In genomic region chrX:154378059-154378798, GRCh38 we compare ENCODE assay signal across 8 cellular contexts. TPM values are rescaled to one million over a fixed set of nuclear protein-coding genes. Genes with fewer than 3 reads are reported as not detected.
DNase-seq lines count a peak whose midpoint lies in the region; ATAC-seq and TF ChIP-seq lines count a peak whose summit lies in the region.

No MANE protein-coding gene starts in this region.

- H3K4me1 ChIP-seq in CD4-positive, CD25-positive, alpha-beta regulatory T cell (ENCODE audit: control insufficient read depth, insufficient read depth, low read length, poor library complexity, severe bottlenecking): peaks cover 39% of the 10 kb centered on the region
- H3K4me1 ChIP-seq in HUES6 (ENCODE audit: control insufficient read depth, insufficient read depth, low read length): peaks cover 23% of the 10 kb centered on the region

- no peak overlapping the region for H3K4me3 ChIP-seq in CD4-positive, CD25-positive, alpha-beta regulatory T cell (ENCODE audit: low read depth, low read length)
- peak overlapping the region; percentile 63 for H3K4me3 ChIP-seq in HUES6 (ENCODE audit: low read depth, low read length)

- ATAC-seq in CD4-positive, CD25-positive, alpha-beta regulatory T cell (ENCODE audit: low read depth in 2 of 2): no peak
- ATAC-seq in GM19328 (IDR thresholded peaks at IDR 0.05; ENCODE audit: unreplicated experiment): peak; percentile 4
- peak; percentile 4 for ATAC-seq in esophagus mucosa
- no peak for ATAC-seq in natural killer cell
- no peak for ATAC-seq in GM21528 (IDR thresholded peaks at IDR 0.05; ENCODE audit: low FRiP score, unreplicated experiment)

- H3K4me3 Mint-ChIP-seq in CD4-positive, CD25-positive, alpha-beta regulatory T cell: peak overlapping the region; percentile 68 to 93 (median 85)
- H3K4me3 Mint-ChIP-seq in activated CD4-positive, alpha-beta T cell treated with anti-CD3 and anti-CD28 coated beads, Interleukin-2, amount 10 ng/mL, durations not matched to agents 7 days and 5 days: peak overlapping the region; percentile 79
- H3K4me3 Mint-ChIP-seq in natural killer cell: peak overlapping the region; percentile 88

- H3K27me3 ChIP-seq in CD4-positive, CD25-positive, alpha-beta regulatory T cell (ENCODE audit: control insufficient read depth, insufficient read depth, low read length): no peaks in the 10 kb centered on the region
- no peaks in the 10 kb centered on the region for H3K27me3 ChIP-seq in HUES6 (ENCODE audit: control insufficient read depth, insufficient read depth, low read length)

- peaks cover 4% of the 10 kb centered on the region for H3K36me3 ChIP-seq in CD4-positive, CD25-positive, alpha-beta regulatory T cell (ENCODE audit: control insufficient read depth, insufficient read depth, low read length)
- peaks cover 20% of the 10 kb centered on the region for H3K36me3 ChIP-seq in HUES6 (ENCODE audit: control insufficient read depth, insufficient read depth, low read length)

- POLR2A ChIA-PET in activated CD4-positive, alpha-beta T cell treated with anti-CD3 and anti-CD28 coated beads, Interleukin-2, amount 10 ng/mL, durations not matched to agents 7 days and 5 days (lab: Charles Lee): no interaction called here

- TF ChIP-seq CTCF in natural killer cell (IDR thresholded peaks at IDR 0.05): no peak

- H3K36me3 Mint-ChIP-seq in CD4-positive, CD25-positive, alpha-beta regulatory T cell: no peaks in the 10 kb centered on the region
- peaks cover 9% of the 10 kb centered on the region for H3K36me3 Mint-ChIP-seq in activated CD4-positive, alpha-beta T cell treated with anti-CD3 and anti-CD28 coated beads, Interleukin-2, amount 10 ng/mL, durations not matched to agents 7 days and 5 days (ENCODE audit: low read depth)
- no peaks in the 10 kb centered on the region for H3K36me3 Mint-ChIP-seq in natural killer cell

- CTCF ChIA-PET in activated CD4-positive, alpha-beta T cell treated with anti-CD3 and anti-CD28 coated beads, Interleukin-2, amount 10 ng/mL, durations not matched to agents 7 days and 5 days (lab: Charles Lee): interaction anchor here (0.8 kb wide), 1 partner anchor 405 kb away, joined by 3 read pairs; no protein-coding TSS in a partner anchor

- H3K27me3 Mint-ChIP-seq in CD4-positive, CD25-positive, alpha-beta regulatory T cell: no peaks in the 10 kb centered on the region
- no peaks in the 10 kb centered on the region for H3K27me3 Mint-ChIP-seq in activated CD4-positive, alpha-beta T cell treated with anti-CD3 and anti-CD28 coated beads, Interleukin-2, amount 10 ng/mL, durations not matched to agents 7 days and 5 days
- no peaks in the 10 kb centered on the region for H3K27me3 Mint-ChIP-seq in natural killer cell (ENCODE audit: low read depth in 2 of 2)

- H3K9ac ChIP-seq in HUES6 (ENCODE audit: low read length): peak overlapping the region; percentile 70

- H3K9me3 Mint-ChIP-seq in CD4-positive, CD25-positive, alpha-beta regulatory T cell: peaks cover 0 to 2% (median 0%) of the 10 kb centered on the region in 7 donors
- no peaks in the 10 kb centered on the region for H3K9me3 Mint-ChIP-seq in activated CD4-positive, alpha-beta T cell treated with anti-CD3 and anti-CD28 coated beads, Interleukin-2, amount 10 ng/mL, durations not matched to agents 7 days and 5 days
- no peaks in the 10 kb centered on the region for H3K9me3 Mint-ChIP-seq in natural killer cell

- peaks cover 0 to 28% (median 3%) of the 10 kb centered on the region in 4 donors for H3K4me1 Mint-ChIP-seq in CD4-positive, CD25-positive, alpha-beta regulatory T cell
- peaks cover 31% of the 10 kb centered on the region for H3K4me1 Mint-ChIP-seq in activated CD4-positive, alpha-beta T cell treated with anti-CD3 and anti-CD28 coated beads, Interleukin-2, amount 10 ng/mL, durations not matched to agents 7 days and 5 days
- peaks cover 11 to 14% of the 10 kb centered on the region in 2 donors for H3K4me1 Mint-ChIP-seq in natural killer cell

- peak overlapping the region; percentile 49 to 90 (median 71) for H3K27ac Mint-ChIP-seq in CD4-positive, CD25-positive, alpha-beta regulatory T cell
- peak overlapping the region; percentile 91 for H3K27ac Mint-ChIP-seq in activated CD4-positive, alpha-beta T cell treated with anti-CD3 and anti-CD28 coated beads, Interleukin-2, amount 10 ng/mL, durations not matched to agents 7 days and 5 days
- H3K27ac Mint-ChIP-seq in natural killer cell: peak overlapping the region; percentile 80 to 91

- peak in 1 of 3 donors; percentile 50 for DNase-seq in CD4-positive, CD25-positive, alpha-beta regulatory T cell
- peak; percentile 29 for DNase-seq in activated CD4-positive, alpha-beta T cell treated with anti-CD3 and anti-CD28 coated beads, Interleukin-2, amount 10 ng/mL, durations not matched to agents 7 days and 5 days
- DNase-seq in natural killer cell (peak; percentile 39), cerebellar cortex (ENCODE audit: low spot score) (no peak)

- intact Hi-C loops in natural killer cell (cut with micrococcal nuclease): loop anchor here (1.0 to 10.0 kb wide), 2 partner anchors 9 to 283 kb away; partner anchors contain the start of gene MECP2

- H3K27ac ChIP-seq in CD4-positive, CD25-positive, alpha-beta regulatory T cell (ENCODE audit: insufficient read depth, low read length, poor library complexity, severe bottlenecking): peak overlapping the region; percentile 95
- H3K27ac ChIP-seq in HUES6 (ENCODE audit: low read depth, low read length): peak overlapping the region; percentile 88; the same call in 1 of the 2 replicates

- H3K9me3 ChIP-seq in CD4-positive, CD25-positive, alpha-beta regulatory T cell (ENCODE audit: control insufficient read depth in 2 of 2, low read length in 2 of 2): no peaks in the 10 kb centered on the region
- peaks cover 8% of the 10 kb centered on the region; the same call in 1 of the 2 replicates for H3K9me3 ChIP-seq in HUES6 (ENCODE audit: control insufficient read depth, insufficient read depth, low read depth, low read length)

RNA-seq across cellular contexts. Expression of gene EMD, which starts 0.9 kb away (rescaled TPM):
- total RNA-seq in CD4-positive, CD25-positive, alpha-beta regulatory T cell: 133 TPM
- 10 to 100 TPM; 31.8 to 44.0 (median 34.6) TPM for polyA plus RNA-seq in CD4-positive, CD25-positive, alpha-beta regulatory T cell
- total RNA-seq in activated CD4-positive, alpha-beta T cell treated with anti-CD3 and anti-CD28 coated beads, Interleukin-2, amount 10 ng/mL, durations not matched to agents 7 days and 5 days: 10 to 100 TPM; 52.1 to 59.9 TPM
- total RNA-seq in esophagus mucosa: 49.3 TPM
- 100 to 1,000 TPM; 141 to 175 (median 152) TPM for total RNA-seq in natural killer cell

RNA-seq across cellular contexts. Expression of gene FLNA, which starts 3.8 kb away (rescaled TPM):
- 1,918 TPM for total RNA-seq in CD4-positive, CD25-positive, alpha-beta regulatory T cell
- 100 to 1,000 TPM; 219 to 283 (median 250) TPM for polyA plus RNA-seq in CD4-positive, CD25-positive, alpha-beta regulatory T cell
- total RNA-seq in activated CD4-positive, alpha-beta T cell treated with anti-CD3 and anti-CD28 coated beads, Interleukin-2, amount 10 ng/mL, durations not matched to agents 7 days and 5 days: 1,000 to 10,000 TPM; 1,440 to 1,524 TPM
- total RNA-seq in esophagus mucosa (417 TPM), natural killer cell (1,000 to 10,000 TPM; 2,872 to 3,483 (median 2,927) TPM)

RNA-seq across cellular contexts. Expression of gene RPL10, which starts 19.9 kb away (rescaled TPM):
- 4,192 TPM for total RNA-seq in CD4-positive, CD25-positive, alpha-beta regulatory T cell
- polyA plus RNA-seq in CD4-positive, CD25-positive, alpha-beta regulatory T cell: 1,000 to 10,000 TPM; 3,877 to 6,073 (median 4,905) TPM
- total RNA-seq in activated CD4-positive, alpha-beta T cell treated with anti-CD3 and anti-CD28 coated beads, Interleukin-2, amount 10 ng/mL, durations not matched to agents 7 days and 5 days: 1,000 to 10,000 TPM; 1,884 to 2,727 TPM
- total RNA-seq in esophagus mucosa (2,565 TPM), natural killer cell (1,000 to 10,000 TPM; 2,249 to 2,456 (median 2,324) TPM)

RNA-seq across cellular contexts. Expression of gene DNASE1L1, which starts 30.8 kb away (rescaled TPM):
- total RNA-seq in CD4-positive, CD25-positive, alpha-beta regulatory T cell: 29.7 TPM
- 10 to 100 TPM; 12.2 to 23.1 (median 19.1) TPM for polyA plus RNA-seq in CD4-positive, CD25-positive, alpha-beta regulatory T cell
- 10 to 100 TPM; 21.8 to 24.3 TPM for total RNA-seq in activated CD4-positive, alpha-beta T cell treated with anti-CD3 and anti-CD28 coated beads, Interleukin-2, amount 10 ng/mL, durations not matched to agents 7 days and 5 days
- total RNA-seq in esophagus mucosa (22.8 TPM), natural killer cell (10 to 100 TPM; 16.7 to 19.6 (median 16.8) TPM)

RNA-seq across cellular contexts. Expression of gene TAFAZZIN, which starts 33.1 kb away (rescaled TPM):
- 84.2 TPM for total RNA-seq in CD4-positive, CD25-positive, alpha-beta regulatory T cell
- polyA plus RNA-seq in CD4-positive, CD25-positive, alpha-beta regulatory T cell: 10 to 100 TPM; 28.4 to 37.7 (median 34.3) TPM
- 100 to 1,000 TPM in 1 of 2 experiments, 10 to 100 TPM in 1; 86.6 to 104 TPM for total RNA-seq in activated CD4-positive, alpha-beta T cell treated with anti-CD3 and anti-CD28 coated beads, Interleukin-2, amount 10 ng/mL, durations not matched to agents 7 days and 5 days
- total RNA-seq in esophagus mucosa (18.1 TPM), natural killer cell (10 to 100 TPM; 67.3 to 87.2 (median 67.7) TPM)

Comparison
In these comparisons a context has a peak if more than half of its experiments do, and no peak if none do; other contexts are left out.
1. ATAC-seq: peak in GM19328 (single experiment) and esophagus mucosa (single experiment); none in CD4-positive, CD25-positive, alpha-beta regulatory T cell (0 of 2), natural killer cell (0 of 3) and GM21528 (single experiment).
2. Peak in every context shown above with its lines, with median percentiles within 50 percentile points of each other: H3K27ac Mint-ChIP-seq and H3K4me3 Mint-ChIP-seq.